Comparison of ENCODE assay signal across 11 cellular contexts in the genomic region with DNA sequence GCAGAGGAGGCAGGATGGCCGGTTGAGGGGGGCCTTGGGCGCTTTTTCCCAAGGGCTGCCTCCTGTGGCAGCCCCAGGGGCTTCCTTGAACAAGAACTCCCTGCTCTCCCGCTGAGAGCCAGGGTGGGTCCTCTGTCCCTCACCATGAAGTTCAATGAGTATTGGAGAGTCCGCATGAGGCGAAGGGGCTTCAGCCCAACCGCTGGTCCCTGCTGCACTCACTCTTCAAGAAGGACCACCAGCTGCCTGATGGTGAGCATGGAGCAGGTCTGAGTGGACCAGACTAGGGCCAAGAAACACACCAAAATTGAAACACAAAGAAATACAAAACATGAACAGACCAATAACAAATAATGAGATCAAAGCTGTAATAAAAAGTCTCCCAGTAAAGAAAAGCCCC. TPM values are rescaled to one million over a fixed set of nuclear protein-coding genes. Genes with fewer than 3 reads are reported as not detected.
"Had no signal": no experiment of that assay in that cellular context is flagged by ENCODE, and none has a peak within 500 bp of the region (broad histone marks: within the 10 kb centered on the region; RNA-seq: fewer than 3 reads in every experiment).

No MANE protein-coding gene starts in this region.

RNA-seq across cellular contexts. Expression of gene GAB4, which starts 7.5 kb away (rescaled TPM):
- total RNA-seq: OCI-LY7, PC-3, PC-9, Peyer's patch, Right ventricle myocardium inferior, Right ventricle myocardium superior, RPMI7951, SJCRH30, SJSA1, SK-MEL-5 had no signal
- polyA plus RNA-seq: SK-N-SH had no signal
